ENCODE assay signal across 13 cellular contexts in genomic region chr22:29156507-29156906, GRCh38. TPM values are rescaled to one million over a fixed set of nuclear protein-coding genes. Genes with fewer than 3 reads are reported as not detected.
A peak's percentile ranks its signal among the peaks of the same experiment; 100 is the strongest.
DNase-seq lines count a peak whose midpoint lies in the region; ATAC-seq, FAIRE-seq and TF ChIP-seq lines count a peak whose summit lies in the region.
"Had no signal": no experiment of that assay in that cellular context is flagged by ENCODE, and none has a peak within 500 bp of the region (broad histone marks: within the 10 kb centered on the region; RNA-seq: fewer than 3 reads in every experiment).

No MANE protein-coding gene starts in this region.

- H3K27me3 ChIP-seq in Panc1 (ENCODE audit: control insufficient read depth, insufficient read depth, low read length): no peaks in the 10 kb centered on the region
- H3K27me3 ChIP-seq in foreskin keratinocyte: no peaks in the 10 kb centered on the region
- H3K27me3 ChIP-seq: dorsolateral prefrontal cortex, Peyer's patch had no signal

- intact Hi-C loops in Panc1 (cut with micrococcal nuclease; ENCODE audit: unreplicated experiment): no loop called here

- H3K36me3 ChIP-seq in Panc1 (ENCODE audit: control insufficient read depth, insufficient read depth, low read length): no peaks in the 10 kb centered on the region
- H3K36me3 ChIP-seq: BLaER1, Peyer's patch had no signal

- TF ChIP-seq CTCF in GM12875 (IDR thresholded peaks at IDR 0.05; ENCODE audit: borderline replicate concordance, insufficient read depth, low read depth, low read length) (peak; percentile 42; the same call in 1 of the 2 replicates), Panc1 (IDR thresholded peaks at IDR 0.05) (no peak), fibroblast of pulmonary artery (IDR thresholded peaks at IDR 0.05; ENCODE audit: low read length, missing control alignments) (peak; percentile 26), foreskin keratinocyte (conservative IDR thresholded peaks at IDR 0.05) (no peak)

- H3K4me3 ChIP-seq in GM12875 (ENCODE audit: low read depth, low read length) (no peak overlapping the region), Panc1 (ENCODE audit: low read depth in 2 of 2, low read length in 2 of 2) (no peak overlapping the region), fibroblast of pulmonary artery (replicated peaks; ENCODE audit: low read depth, low read length) (no peak overlapping the region)
- H3K4me3 ChIP-seq: BLaER1, dorsolateral prefrontal cortex, Peyer's patch had no signal

- H3K27ac ChIP-seq in Panc1 (ENCODE audit: low read length) (no peak overlapping the region), foreskin keratinocyte (no peak overlapping the region)
- H3K27ac ChIP-seq: BLaER1, dorsolateral prefrontal cortex, Peyer's patch had no signal

- in situ Hi-C loops in Panc1 (cut with HindIII; ENCODE audit: low pct_unique_long_range_greater_than_20kb, low sequenced_read_pairs): no loop called here

- BruUV-seq in Panc1 (replicated peaks; lab: Mats Ljungman, UMichigan): no TSS peak

- ATAC-seq in Panc1 (peak; percentile 65), foreskin keratinocyte (no peak), GM21786 (IDR thresholded peaks at IDR 0.05; ENCODE audit: unreplicated experiment) (no peak)
- ATAC-seq: stimulated activated memory B cell treated with anti-CD40 and anti-IgM and Interleukin-4, amounts not matched to agents 10 μg/mL and 1 μg/mL and 100 μg/mL, for 72 hours had no signal

- CTCF ChIA-PET in Panc1 (lab: Charles Lee): no interaction called here

- DNase-seq in 8988T: peak; percentile 31
- DNase-seq in Panc1 (ENCODE audit: low read depth, low spot score): no peak
- peak; percentile 6 for DNase-seq in fibroblast of pulmonary artery (ENCODE audit: low read depth)
- no peak for DNase-seq in RCC 7860 (ENCODE audit: low spot score)
- DNase-seq in foreskin keratinocyte: no peak
- no peak for DNase-seq in hepatic stellate cell (ENCODE audit: low spot score)
- DNase-seq: NCI-H1436 had no signal

- POLR2A ChIA-PET in Panc1 (lab: Charles Lee): no interaction called here

- FAIRE-seq in RCC 7860 (lab: Jason Lieb, UNC): no peak

- no peaks in the 10 kb centered on the region for H3K9me3 ChIP-seq in Panc1 (ENCODE audit: control insufficient read depth, insufficient read depth, low read depth, low read length)
- H3K9me3 ChIP-seq: BLaER1, Peyer's patch had no signal

- peaks cover 3% of the 10 kb centered on the region; the same call in 1 of the 2 replicates for H3K4me1 ChIP-seq in Panc1 (ENCODE audit: control insufficient read depth, insufficient read depth, low read length)
- no peaks in the 10 kb centered on the region for H3K4me1 ChIP-seq in foreskin keratinocyte
- H3K4me1 ChIP-seq: BLaER1 had no signal

RNA-seq across cellular contexts. Expression of gene EMID1, which starts 49.2 kb away (rescaled TPM):
- total RNA-seq in Panc1 (2021; ENCODE audit: unreplicated experiment) (1.1 TPM), foreskin keratinocyte (not detected in 2 replicates)
- polyA plus RNA-seq in Panc1 (2012; ENCODE audit: insufficient read length): 1.8 TPM
- not detected in 2 replicates for polyA plus RNA-seq in foreskin keratinocyte

Comparison
In these comparisons a context has a peak if more than half of its experiments do, and no peak if none do; other contexts are left out.
1. DNase-seq: peak in 8988T (single experiment) and fibroblast of pulmonary artery (single experiment); none in Panc1 (single experiment), RCC 7860 (single experiment), foreskin keratinocyte (0 of 2) and hepatic stellate cell (single experiment).
2. CTCF ChIP-seq: peak in GM12875 (single experiment) and fibroblast of pulmonary artery (single experiment); none in Panc1 (single experiment) and foreskin keratinocyte (single experiment).